9 cellular contexts compared by ENCODE assay signal in genomic region chr2:239326831-239327535, GRCh38.
DNase-seq lines count a peak whose midpoint lies in the region; ATAC-seq, FAIRE-seq and TF ChIP-seq lines count a peak whose summit lies in the region.
"Had no signal": no experiment of that assay in that cellular context is flagged by ENCODE, and none has a peak within 500 bp of the region (broad histone marks: within the 10 kb centered on the region; RNA-seq: fewer than 3 reads in every experiment).

No MANE protein-coding gene starts in this region.

- no peak overlapping the region for H3K27ac Mint-ChIP-seq in progenitor cell of endocrine pancreas

- H3K4me1 Mint-ChIP-seq in progenitor cell of endocrine pancreas (ENCODE audit: low read depth): peaks cover 19% of the 10 kb centered on the region

- in situ Hi-C loops in GM12878 (cut with MboI): no loop called here

- H3K36me3 ChIP-seq in GM12878 (ENCODE audit: control insufficient read depth in 2 of 2, insufficient read depth in 2 of 2, low read length in 1 of 2) (no peaks in the 10 kb centered on the region), rectal smooth muscle tissue (ENCODE audit: control insufficient read depth, insufficient read depth, low read length) (no peaks in the 10 kb centered on the region)

- H3K27ac ChIP-seq in GM12878 (ENCODE audit: control insufficient read depth, insufficient read depth) (no peak overlapping the region), rectal smooth muscle tissue (ENCODE audit: low read depth, low read length) (peak overlapping the region; percentile 98)
- H3K27ac ChIP-seq: 22Rv1 had no signal

- intact Hi-C loops in GM12878 (cut with micrococcal nuclease; ENCODE audit: unreplicated experiment): no loop called here

- no peaks in the 10 kb centered on the region for H3K27me3 ChIP-seq in GM12878 (replicated peaks in 1 of 2; ENCODE audit: control insufficient read depth in 2 of 2, insufficient read depth in 2 of 2, low read length in 1 of 2)
- no peaks in the 10 kb centered on the region for H3K27me3 ChIP-seq in rectal smooth muscle tissue (ENCODE audit: control insufficient read depth, insufficient read depth, low read length)

- TF ChIP-seq CTCF in GM12878 (IDR thresholded peaks at IDR 0.05 in 2 of 3, conservative IDR thresholded peaks at IDR 0.05 in 1 of 3; ENCODE audit: control insufficient read depth in 2 of 3, extremely low read depth in 1 of 3, insufficient read depth in 1 of 3, low read depth in 3 of 3, low read length in 3 of 3): no peak
- no peak for TF ChIP-seq CTCF in progenitor cell of endocrine pancreas (IDR thresholded peaks at IDR 0.05; ENCODE audit: unreplicated experiment)

- 0 out of 2 replicates have a peak, but pooled peaks have one; percentile 14 for TF ChIP-seq RAD21 in GM12878 (IDR thresholded peaks at IDR 0.05; ENCODE audit: insufficient read depth, low read depth, low read length)

- H3K4me1 ChIP-seq in GM12878 (ENCODE audit: control insufficient read depth, insufficient read depth, low read length) (peaks cover 7% of the 10 kb centered on the region), rectal smooth muscle tissue (ENCODE audit: control insufficient read depth, insufficient read depth, low read length) (peaks cover 63% of the 10 kb centered on the region)

- no peak overlapping the region for H3K9ac ChIP-seq in GM12878 (ENCODE audit: control insufficient read depth, insufficient read depth, low read length)
- H3K9ac ChIP-seq in rectal smooth muscle tissue (ENCODE audit: low read length): no peak overlapping the region

- FAIRE-seq in GM12878 (lab: Jason Lieb, UNC): no peak

- no peaks in the 10 kb centered on the region; the same call in 2 of the 3 replicates for H3K9me3 ChIP-seq in GM12878 (replicated peaks; ENCODE audit: control insufficient read depth, insufficient read depth, low read length)

- TF ChIP-seq EP300 in GM12878 (IDR thresholded peaks at IDR 0.05; ENCODE audit: borderline replicate concordance in 1 of 2, control insufficient read depth in 1 of 2, low read depth in 2 of 2, low read length in 2 of 2): 0 out of 4 replicates have a peak, but pooled peaks of 1 of the 2 experiments have one; percentile 33

- no TSS peak for BruUV-seq in GM12878 (replicated peaks; lab: Mats Ljungman, UMichigan)

- CTCF ChIA-PET in GM12878 (lab: Yijun Ruan, JAX): no interaction called here

- POLR2A ChIA-PET in GM12878 (lab: Charles Lee): no interaction called here

- no peak overlapping the region for H3K4me3 Mint-ChIP-seq in progenitor cell of endocrine pancreas (ENCODE audit: low read depth)

- H3K4me2 ChIP-seq in GM12878 (ENCODE audit: control insufficient read depth, insufficient read depth): no peak overlapping the region

- ATAC-seq in GM12878: peak; percentile 83

- no peaks in the 10 kb centered on the region for H3K79me2 ChIP-seq in GM12878 (ENCODE audit: control insufficient read depth, insufficient read depth, low read length)

- peaks cover 1% of the 10 kb centered on the region for H3K36me3 Mint-ChIP-seq in progenitor cell of endocrine pancreas (ENCODE audit: insufficient read depth)

- H3K9me3 Mint-ChIP-seq in progenitor cell of endocrine pancreas (ENCODE audit: low read depth): no peaks in the 10 kb centered on the region

- SMC1A ChIA-PET in GM12878 (lab: Charles Lee; ENCODE audit: uncharacterized antibody, unreplicated experiment): interaction anchor here (1.0 to 1.1 kb wide), 2 partner anchors 13 to 68 kb away, joined by 3 to 4 read pairs; no protein-coding TSS in a partner anchor

- TF ChIP-seq POLR2A in GM12878 (IDR thresholded peaks at IDR 0.05; ENCODE audit: low read depth, low read length): no peak; the same call in 1 of the 2 replicates

- RAD21 ChIA-PET in GM12878 (lab: Charles Lee; ENCODE audit: unreplicated experiment): interaction anchor here (1.0 to 2.4 kb wide), 3 partner anchors 31 to 54 kb away, joined by 3 to 9 read pairs (median 5); no protein-coding TSS in a partner anchor

- no peaks in the 10 kb centered on the region for H3K27me3 Mint-ChIP-seq in progenitor cell of endocrine pancreas

- no peak overlapping the region for H2AFZ ChIP-seq in GM12878 (ENCODE audit: control insufficient read depth, low read depth, low read length)

- WGBS in GM12878 (ENCODE audit: insufficient coverage, insufficient replicate concordance, low lambda C conversion rate, missing lambda C conversion rate): 13% methylated on average over 16 of the region's 16 CpGs

- no peak overlapping the region for H3K4me3 ChIP-seq in GM12878
- peak overlapping the region; percentile 9 for H3K4me3 ChIP-seq in rectal smooth muscle tissue (ENCODE audit: low read length)

- peaks cover 2% of the 10 kb centered on the region; the same call in 1 of the 2 replicates for H4K20me1 ChIP-seq in GM12878 (ENCODE audit: control insufficient read depth, insufficient read depth)

- DNase-seq in DMS 273 (lab: John Stamatoyannopoulos, UW; ENCODE audit: unreplicated experiment) (peak; percentile 42), DMS 273 treated with DMSO at 0.1 percent for 48 hours (lab: John Stamatoyannopoulos, UW) (no peak), T-helper 2 cell (peak in 4 of 5 experiments; percentile 38 to 89 (median 50)), GM12878 (ENCODE audit: low read depth, low spot score) (no peak), RKO (ENCODE audit: low spot score) (no peak), progenitor cell of endocrine pancreas (ENCODE audit: low spot score, unreplicated experiment) (no peak), midbrain (lab: John Stamatoyannopoulos, UW) (no peak)

TF ChIP-seq in GM12878, 131 proteins besides CTCF, POLR2A, EP300 and RAD21 (continues in another document):
- TF ChIP-seq TCF12 (IDR thresholded peaks at IDR 0.05; ENCODE audit: low read depth, low read length) (peak; percentile 51; the same call in 1 of the 2 replicates), SMAD5 (IDR thresholded peaks at IDR 0.05; ENCODE audit: low read depth) (no peak), JUNB (IDR thresholded peaks at IDR 0.05) (peak; percentile 16; the same call in 1 of the 2 replicates), HDAC2 (IDR thresholded peaks at IDR 0.05) (no peak), KAT2A (conservative IDR thresholded peaks at IDR 0.05; ENCODE audit: control insufficient read depth, low read depth, low read length) (no peak), CHD2 (IDR thresholded peaks at IDR 0.05; ENCODE audit: borderline replicate concordance, low read depth, low read length) (no peak), ZSCAN29 (IDR thresholded peaks at IDR 0.05) (no peak), ZNF24 (IDR thresholded peaks at IDR 0.05) (peak; percentile 48; the same call in 1 of the 2 replicates), MYB (IDR thresholded peaks at IDR 0.05; ENCODE audit: borderline replicate concordance, low read depth, low read length) (no peak), MEF2B (IDR thresholded peaks at IDR 0.05; ENCODE audit: partially characterized antibody, poor library complexity, severe bottlenecking) (peak; percentile 51), BCL3 (IDR thresholded peaks at IDR 0.05; ENCODE audit: borderline replicate concordance, insufficient read depth, low read depth, low read length, poor library complexity, severe bottlenecking) (peak; percentile 44), NR2F1 (conservative IDR thresholded peaks at IDR 0.05) (peak; percentile 54; the same call in 1 of the 2 replicates), RUNX3 (IDR thresholded peaks at IDR 0.05; ENCODE audit: low read length) (peak; percentile 76), CREB1 (IDR thresholded peaks at IDR 0.05; ENCODE audit: low read depth) (no peak), BHLHE40 (IDR thresholded peaks at IDR 0.05; ENCODE audit: borderline replicate concordance in 1 of 2, low read depth in 2 of 2, low read length in 1 of 2) (peak in 1 of 2 experiments; percentile 33; a peak in 1 of 4 replicates), EED (IDR thresholded peaks at IDR 0.05; ENCODE audit: low read depth) (peak; percentile 67), ZNF384 (IDR thresholded peaks at IDR 0.05; ENCODE audit: borderline replicate concordance, low read depth, low read length) (no peak), CREM (IDR thresholded peaks at IDR 0.05; ENCODE audit: low read depth) (peak; percentile 26; the same call in 1 of the 2 replicates), SMAD1 (IDR thresholded peaks at IDR 0.05; ENCODE audit: low read depth, partially characterized antibody) (no peak), E2F4 (IDR thresholded peaks at IDR 0.05; ENCODE audit: low read depth, low read length) (no peak), NFIC (IDR thresholded peaks at IDR 0.05; ENCODE audit: low read depth, low read length) (peak; percentile 37; the same call in 1 of the 2 replicates)

Comparison
In these comparisons a context has a peak if more than half of its experiments do, and no peak if none do; other contexts are left out.
1. DNase-seq: peak in DMS 273 (single experiment) and T-helper 2 cell (4 of 5); none in DMS 273 treated with DMSO at 0.1 percent for 48 hours (single experiment), GM12878 (single experiment), RKO (single experiment), progenitor cell of endocrine pancreas (single experiment) and midbrain (single experiment).